In the genomic region with DNA sequence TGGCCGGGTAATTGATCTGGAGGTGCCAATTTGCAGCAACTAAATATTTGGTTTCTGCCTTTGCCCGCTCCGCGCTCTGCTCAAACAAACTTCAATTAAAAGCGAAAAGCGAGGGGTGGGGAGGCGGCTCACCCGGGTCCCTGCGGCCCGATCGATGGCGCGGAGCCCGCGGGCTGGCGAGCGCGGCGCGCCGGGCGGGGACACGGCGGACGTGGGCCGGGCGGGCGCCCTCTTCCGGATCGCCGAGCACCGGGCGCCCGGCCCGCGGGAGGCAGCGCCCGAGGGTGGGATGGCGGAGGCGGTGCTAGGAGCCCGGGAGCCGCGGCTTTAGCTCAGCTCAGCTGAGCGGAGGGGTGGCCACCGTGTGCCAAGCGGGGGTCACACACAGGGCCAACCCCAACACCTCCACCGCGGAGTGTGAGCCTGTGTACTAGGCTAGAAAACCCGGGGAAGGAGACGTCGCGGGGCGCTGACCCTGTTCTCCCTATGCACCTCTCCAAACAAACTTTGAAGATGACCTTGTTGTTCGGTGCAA, we compare ENCODE assay signal across 8 cellular contexts. TPM values are rescaled to one million over a fixed set of nuclear protein-coding genes. Genes with fewer than 3 reads are reported as not detected.
DNase-seq lines count a peak whose midpoint lies in the region; ATAC-seq and TF ChIP-seq lines count a peak whose summit lies in the region.

No MANE protein-coding gene starts in this region.

- H3K4me1 Mint-ChIP-seq in nephron (peaks cover 42% of the 10 kb centered on the region), type B pancreatic cell (ENCODE audit: unreplicated experiment) (peaks cover 42% of the 10 kb centered on the region)

- H3K79me2 ChIP-seq in ACC112 (ENCODE audit: control insufficient read depth, insufficient read depth, low read length, unreplicated experiment) (no peaks in the 10 kb centered on the region), fibroblast of lung (ENCODE audit: control insufficient read depth, insufficient read depth, low read length) (no peaks in the 10 kb centered on the region)

- ATAC-seq in GM18909 (IDR thresholded peaks at IDR 0.05; ENCODE audit: poor library complexity, unreplicated experiment) (peak; percentile 45), HG03378 (IDR thresholded peaks at IDR 0.05; ENCODE audit: unreplicated experiment) (no peak)

- H3K27ac ChIP-seq in ACC112 (ENCODE audit: low read depth, low read length): no peak overlapping the region
- H3K27ac ChIP-seq in fibroblast of lung (ENCODE audit: insufficient read depth, low read length): no peak overlapping the region

- H3K9ac ChIP-seq in fibroblast of lung (ENCODE audit: insufficient read depth, low read length): peak overlapping the region; percentile 39

- H3K4me3 ChIP-seq in ACC112 (ENCODE audit: low read depth, low read length) (peak overlapping the region; percentile 77), fibroblast of lung (replicated peaks in 1 of 4; ENCODE audit: control extremely low read depth in 1 of 4, insufficient read depth in 1 of 4, low read depth in 3 of 4, low read length in 4 of 4) (peak overlapping the region; percentile 33 to 59 (median 38))

- peaks cover 33% of the 10 kb centered on the region for H3K27me3 Mint-ChIP-seq in nephron (ENCODE audit: low read depth)
- peaks cover 32% of the 10 kb centered on the region for H3K27me3 Mint-ChIP-seq in type B pancreatic cell

- H2AFZ ChIP-seq in ACC112 (ENCODE audit: low read length, unreplicated experiment) (peak overlapping the region; percentile 74), fibroblast of lung (ENCODE audit: low read length) (no peak overlapping the region)

- H3K4me2 ChIP-seq in fibroblast of lung (ENCODE audit: extremely low read depth, insufficient read depth, low read length): peak overlapping the region; percentile 75

- H3K9me3 ChIP-seq in fibroblast of lung (ENCODE audit: control insufficient read depth, insufficient read depth, low read depth, low read length): no peaks in the 10 kb centered on the region

- H3K36me3 Mint-ChIP-seq in nephron (ENCODE audit: low read depth) (peaks cover 9% of the 10 kb centered on the region), type B pancreatic cell (no peaks in the 10 kb centered on the region)

- H3K36me3 ChIP-seq in ACC112 (ENCODE audit: insufficient read depth, low read length) (no peaks in the 10 kb centered on the region), fibroblast of lung (ENCODE audit: control insufficient read depth, insufficient read depth, low read length) (peaks cover 1% of the 10 kb centered on the region)

- no peaks in the 10 kb centered on the region for H3K27me3 ChIP-seq in ACC112 (ENCODE audit: insufficient read depth, low read length)
- H3K27me3 ChIP-seq in fibroblast of lung (ENCODE audit: control insufficient read depth, insufficient read depth, low read length): no peaks in the 10 kb centered on the region

- DNase-seq in NCI-H510A (lab: John Stamatoyannopoulos, UW): peak; percentile 53
- peak; percentile 57 for DNase-seq in activated T-cell treated with anti-CD3 and anti-CD28 coated beads, Interleukin-2, amount 50 U/mL, for 1 hour
- peak; percentile 39 to 44 for DNase-seq in fibroblast of lung (ENCODE audit: low read depth in 2 of 2)
- no peak for DNase-seq in type B pancreatic cell (ENCODE audit: extremely low spot score, unreplicated experiment)

- no peaks in the 10 kb centered on the region for H4K20me1 ChIP-seq in fibroblast of lung (ENCODE audit: control insufficient read depth, extremely low read depth, insufficient read depth, low read length)

- H3K27ac Mint-ChIP-seq in nephron (no peak overlapping the region), type B pancreatic cell (no peak overlapping the region)

- TF ChIP-seq CTCF in fibroblast of lung (conservative IDR thresholded peaks at IDR 0.05 in 1 of 2, IDR thresholded peaks at IDR 0.05 in 1 of 2; ENCODE audit: low read depth in 1 of 2, low read length in 2 of 2) (no peak), nephron (IDR thresholded peaks at IDR 0.05; ENCODE audit: unreplicated experiment in 3 of 3) (peak; percentile 24 to 50 (median 37)), type B pancreatic cell (conservative IDR thresholded peaks at IDR 0.05) (peak; percentile 61)

- H3K4me3 Mint-ChIP-seq in nephron: peak overlapping the region; percentile 88 to 94 (median 89)
- peak overlapping the region; percentile 93 for H3K4me3 Mint-ChIP-seq in type B pancreatic cell

- H3K9me3 Mint-ChIP-seq in nephron (no peaks in the 10 kb centered on the region), type B pancreatic cell (no peaks in the 10 kb centered on the region)

- H3K4me1 ChIP-seq in ACC112 (ENCODE audit: control insufficient read depth, insufficient read depth, low read length, unreplicated experiment): peaks cover 20% of the 10 kb centered on the region
- H3K4me1 ChIP-seq in fibroblast of lung (ENCODE audit: control insufficient read depth, extremely low read depth, insufficient read depth, low read length): peaks cover 14% of the 10 kb centered on the region

RNA-seq across cellular contexts. Expression of gene DCAKD, which starts 32.2 kb away (rescaled TPM):
- 39.8 and 41.5 TPM in 2 replicates for total RNA-seq in fibroblast of lung
- polyA plus RNA-seq in fibroblast of lung: 21.8 TPM in 2 replicates
- polyA plus RNA-seq in fibroblast of lung (2012): 26.3 and 28.3 TPM in 2 replicates
- polyA minus RNA-seq in fibroblast of lung (ENCODE audit: low replicate concordance): 85.1 and 89.3 TPM in 2 replicates
- 40.3 and 57.5 TPM in 2 replicates for total RNA-seq in type B pancreatic cell (ENCODE audit: low replicate concordance)

RNA-seq across cellular contexts. Expression of gene NMT1, which starts 41.9 kb away (rescaled TPM):
- total RNA-seq in fibroblast of lung (73.2 and 124 TPM in 2 replicates), type B pancreatic cell (ENCODE audit: low replicate concordance) (97.0 and 98.8 TPM in 2 replicates)
- 46.2 and 57.1 TPM in 2 replicates for polyA plus RNA-seq in fibroblast of lung
- 104 and 130 TPM in 2 replicates for polyA plus RNA-seq in fibroblast of lung (2012)
- polyA minus RNA-seq in fibroblast of lung (ENCODE audit: low replicate concordance): 67.8 and 173 TPM in 2 replicates

RNA-seq across cellular contexts. Expression of gene C1QL1, which starts 51.1 kb away (rescaled TPM):
- 1.3 and 1.8 TPM in 2 replicates for total RNA-seq in fibroblast of lung
- polyA plus RNA-seq in fibroblast of lung: 0.53 and 1.0 TPM in 2 replicates
- 0.83 and 2.4 TPM in 2 replicates for polyA plus RNA-seq in fibroblast of lung (2012)
- polyA minus RNA-seq in fibroblast of lung (ENCODE audit: low replicate concordance): 0.19 and 0.79 TPM in 2 replicates
- total RNA-seq in type B pancreatic cell (ENCODE audit: low replicate concordance): 15.6 and 76.5 TPM in 2 replicates

Comparison
In these comparisons a context has a peak if more than half of its experiments do, and no peak if none do; other contexts are left out.
1. CTCF ChIP-seq: peak in nephron (3 of 3) and type B pancreatic cell (single experiment); none in fibroblast of lung (0 of 2).